9 cellular contexts compared by ENCODE assay signal in the genomic region with DNA sequence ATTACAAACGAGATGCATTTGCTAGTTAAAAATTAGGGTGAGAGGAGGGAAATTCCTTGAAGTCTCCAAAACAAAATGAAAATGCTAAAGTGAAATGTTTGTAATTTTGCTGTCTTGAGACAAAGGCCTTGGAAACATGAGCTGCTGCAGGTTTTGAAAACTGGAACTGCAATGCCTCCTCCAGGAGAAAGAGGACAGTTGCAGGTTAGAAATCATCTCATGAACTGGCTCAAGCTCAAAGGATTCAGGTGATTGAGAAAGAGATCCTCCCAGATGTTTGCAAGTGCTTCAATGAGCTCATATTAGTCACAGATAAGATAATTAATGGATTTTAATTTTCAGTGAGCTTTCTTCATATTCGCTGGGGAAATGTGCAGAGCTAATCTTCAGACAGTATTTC. TPM values are rescaled to one million over a fixed set of nuclear protein-coding genes. Genes with fewer than 3 reads are reported as not detected.
DNase-seq lines count a peak whose midpoint lies in the region; ATAC-seq, FAIRE-seq and TF ChIP-seq lines count a peak whose summit lies in the region.
"Had no signal": no experiment of that assay in that cellular context is flagged by ENCODE, and none has a peak within 500 bp of the region (broad histone marks: within the 10 kb centered on the region; RNA-seq: fewer than 3 reads in every experiment).

No MANE protein-coding gene starts in this region.

- H3K27me3 ChIP-seq in small intestine (ENCODE audit: control insufficient read depth in 2 of 2, insufficient read depth in 2 of 2, low read length in 2 of 2), result peaks cover 0 to 3% of the 10 kb centered on the region in 2 donors
- H3K27me3 ChIP-seq: BLaER1 treated with 17β-estradiol and CSF1 and Interleukin-3, amounts not matched to agents 10 nM and 100 nM had no signal

- DNase-seq in NCI-H2081 (lab: John Stamatoyannopoulos, UW), result peak; percentile 25 to 50
- DNase-seq in NCI-H2081 treated with DMSO at 0.1 percent for 48 hours (lab: John Stamatoyannopoulos, UW), result no peak
- DNase-seq in NCI-H460 (ENCODE audit: extremely low read depth, low read depth), result peak; percentile 39
- no peak for DNase-seq in epithelial cell of proximal tubule (ENCODE audit: low read depth)
- DNase-seq in small intestine, result peak; percentile 49
- DNase-seq in GM20000 (ENCODE audit: low spot score), result no peak
- DNase-seq in NCI-H510A (lab: John Stamatoyannopoulos, UW), result no peak

- no peaks in the 10 kb centered on the region for H3K36me3 ChIP-seq in small intestine (ENCODE audit: control insufficient read depth in 2 of 2, insufficient read depth in 2 of 2, low read length in 2 of 2)
- H3K36me3 ChIP-seq: BLaER1 treated with 17β-estradiol and CSF1 and Interleukin-3, amounts not matched to agents 10 nM and 100 nM had no signal

- H3K4me1 ChIP-seq in small intestine (ENCODE audit: control insufficient read depth in 2 of 2, insufficient read depth in 1 of 2, low read depth in 1 of 2, low read length in 1 of 2), result no peaks in the 10 kb centered on the region

- no peak overlapping the region for H3K4me3 ChIP-seq in epithelial cell of proximal tubule (ENCODE audit: low read depth, low read length)
- no peak overlapping the region for H3K4me3 ChIP-seq in small intestine (ENCODE audit: low read depth in 1 of 2, low read length in 2 of 2)
- H3K4me3 ChIP-seq: BLaER1 treated with 17β-estradiol and CSF1 and Interleukin-3, amounts not matched to agents 10 nM and 100 nM had no signal

- TF ChIP-seq CTCF in epithelial cell of proximal tubule (conservative IDR thresholded peaks at IDR 0.05; ENCODE audit: low read depth, low read length) (peak; percentile 61), GM20000 (IDR thresholded peaks at IDR 0.05; ENCODE audit: extremely low read depth, missing control alignments) (no peak)

- no peak for FAIRE-seq in small intestine (lab: Jason Lieb, UNC)

- H3K9me3 ChIP-seq in small intestine (ENCODE audit: control insufficient read depth, low read depth), result no peaks in the 10 kb centered on the region
- H3K9me3 ChIP-seq: BLaER1 treated with 17β-estradiol and CSF1 and Interleukin-3, amounts not matched to agents 10 nM and 100 nM had no signal

- no peak overlapping the region for H3K27ac ChIP-seq in small intestine (ENCODE audit: low read depth in 1 of 2, low read length in 1 of 2)
- H3K27ac ChIP-seq: BLaER1 treated with 17β-estradiol and CSF1 and Interleukin-3, amounts not matched to agents 10 nM and 100 nM had no signal

- no peak for ATAC-seq in GM21367 (IDR thresholded peaks at IDR 0.05; ENCODE audit: unreplicated experiment)

- WGBS in small intestine, 3 donors, result 7 to 14% (median 14%) methylated on average over 2 of the region's 2 CpGs

RNA-seq across cellular contexts. Expression of a gene that starts 32.4 kb away (rescaled TPM):
- total RNA-seq in NCI-H460 (2014; rRNA removed; shearing (Covaris generic)), result 0.52 TPM in 1 of 2 replicates, not detected in the other
- 1.4 TPM in 1 of 2 replicates, not detected in the other for polyA plus RNA-seq in NCI-H460 (2014; cell fraction: nucleus; rRNA removed)
- not detected in 2 replicates for total RNA-seq in epithelial cell of proximal tubule
- polyA plus RNA-seq in small intestine, result 1 to 10 TPM in 1 of 3 donors, under 1 TPM in 1, not detected in 1; 0.24 to 4.1 TPM

Comparison
In these comparisons a context has a peak if more than half of its experiments do, and no peak if none do; other contexts are left out.
1. DNase-seq: peak in NCI-H2081 (2 of 2), NCI-H460 (single experiment) and small intestine (single experiment); none in NCI-H2081 treated with DMSO at 0.1 percent for 48 hours (single experiment), epithelial cell of proximal tubule (single experiment), GM20000 (single experiment) and NCI-H510A (single experiment).